Comparison of ENCODE assay signal across 1 cellular context in the genomic region with DNA sequence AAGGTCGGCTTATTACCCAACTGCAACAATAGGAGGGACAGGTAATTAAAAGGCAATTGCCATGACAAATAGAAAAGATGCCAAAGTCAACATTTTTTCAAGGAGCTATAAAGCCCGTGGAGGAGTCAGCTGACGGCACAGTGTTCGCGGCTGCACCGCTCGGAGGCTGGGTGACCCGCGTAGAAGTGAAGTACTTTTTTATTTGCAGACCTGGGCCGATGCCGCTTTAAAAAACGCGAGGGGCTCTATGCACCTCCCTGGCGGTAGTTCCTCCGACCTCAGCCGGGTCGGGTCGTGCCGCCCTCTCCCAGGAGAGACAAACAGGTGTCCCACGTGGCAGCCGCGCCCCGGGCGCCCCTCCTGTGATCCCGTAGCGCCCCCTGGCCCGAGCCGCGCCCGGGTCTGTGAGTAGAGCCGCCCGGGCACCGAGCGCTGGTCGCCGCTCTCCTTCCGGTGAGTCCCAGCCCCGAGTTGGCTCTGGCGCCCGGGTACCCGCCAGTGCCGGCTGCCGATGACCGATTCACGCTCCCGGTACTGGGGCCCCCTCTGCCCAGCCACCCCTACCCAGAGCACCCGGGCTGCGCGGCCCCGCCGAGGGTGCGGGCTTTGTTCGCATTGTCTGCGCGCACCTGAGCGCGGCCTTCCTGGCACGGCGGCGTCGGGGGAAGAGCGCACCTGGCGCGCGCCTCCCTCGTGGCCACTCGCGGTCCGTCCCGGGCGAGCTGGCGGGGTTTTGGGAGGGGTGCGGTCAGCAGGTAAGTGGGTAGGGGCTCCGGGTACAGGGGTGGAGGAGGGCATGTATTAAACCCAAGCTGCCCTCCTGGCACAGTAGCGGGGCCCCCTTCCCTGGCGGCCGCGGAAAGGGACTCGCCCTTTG.
TF ChIP-seq lines count a peak whose summit lies in the region.

A gene with protein sequence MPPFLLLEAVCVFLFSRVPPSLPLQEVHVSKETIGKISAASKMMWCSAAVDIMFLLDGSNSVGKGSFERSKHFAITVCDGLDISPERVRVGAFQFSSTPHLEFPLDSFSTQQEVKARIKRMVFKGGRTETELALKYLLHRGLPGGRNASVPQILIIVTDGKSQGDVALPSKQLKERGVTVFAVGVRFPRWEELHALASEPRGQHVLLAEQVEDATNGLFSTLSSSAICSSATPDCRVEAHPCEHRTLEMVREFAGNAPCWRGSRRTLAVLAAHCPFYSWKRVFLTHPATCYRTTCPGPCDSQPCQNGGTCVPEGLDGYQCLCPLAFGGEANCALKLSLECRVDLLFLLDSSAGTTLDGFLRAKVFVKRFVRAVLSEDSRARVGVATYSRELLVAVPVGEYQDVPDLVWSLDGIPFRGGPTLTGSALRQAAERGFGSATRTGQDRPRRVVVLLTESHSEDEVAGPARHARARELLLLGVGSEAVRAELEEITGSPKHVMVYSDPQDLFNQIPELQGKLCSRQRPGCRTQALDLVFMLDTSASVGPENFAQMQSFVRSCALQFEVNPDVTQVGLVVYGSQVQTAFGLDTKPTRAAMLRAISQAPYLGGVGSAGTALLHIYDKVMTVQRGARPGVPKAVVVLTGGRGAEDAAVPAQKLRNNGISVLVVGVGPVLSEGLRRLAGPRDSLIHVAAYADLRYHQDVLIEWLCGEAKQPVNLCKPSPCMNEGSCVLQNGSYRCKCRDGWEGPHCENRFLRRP (plus strand): TSS at position 138 of the 877 bp plus-strand sequence. CDS start 9,460 bp downstream, outside the sequence.

TF ChIP-seq in WTC11, 78 proteins besides CTCF, POLR2A, EP300 and RAD21 (continued from another document):
- TF ChIP-seq, protein P1, sequence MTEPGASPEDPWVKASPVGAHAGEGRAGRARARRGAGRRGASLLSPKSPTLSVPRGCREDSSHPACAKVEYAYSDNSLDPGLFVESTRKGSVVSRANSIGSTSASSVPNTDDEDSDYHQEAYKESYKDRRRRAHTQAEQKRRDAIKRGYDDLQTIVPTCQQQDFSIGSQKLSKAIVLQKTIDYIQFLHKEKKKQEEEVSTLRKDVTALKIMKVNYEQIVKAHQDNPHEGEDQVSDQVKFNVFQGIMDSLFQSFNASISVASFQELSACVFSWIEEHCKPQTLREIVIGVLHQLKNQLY (CRISPR knock-in tag; IDR thresholded peaks at IDR 0.05): no peak
- TF ChIP-seq RELA (CRISPR knock-in tag; IDR thresholded peaks at IDR 0.05; ENCODE audit: borderline replicate concordance) (no peak; the same call in 1 of the 2 replicates), PRRX2 (CRISPR knock-in tag; IDR thresholded peaks at IDR 0.05) (no peak), TCF7 (CRISPR knock-in tag; IDR thresholded peaks at IDR 0.05; ENCODE audit: low read depth) (0 out of 2 replicates have a peak, but pooled peaks have one; percentile 38), ZBTB21 (CRISPR knock-in tag; IDR thresholded peaks at IDR 0.05; ENCODE audit: borderline replicate concordance) (no peak), FOXJ3 (CRISPR knock-in tag; IDR thresholded peaks at IDR 0.05; ENCODE audit: borderline replicate concordance) (no peak)
- TF ChIP-seq, protein P2, sequence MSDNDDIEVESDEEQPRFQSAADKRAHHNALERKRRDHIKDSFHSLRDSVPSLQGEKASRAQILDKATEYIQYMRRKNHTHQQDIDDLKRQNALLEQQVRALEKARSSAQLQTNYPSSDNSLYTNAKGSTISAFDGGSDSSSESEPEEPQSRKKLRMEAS (CRISPR knock-in tag; IDR thresholded peaks at IDR 0.05): peak; percentile 88
- TF ChIP-seq, protein P3, sequence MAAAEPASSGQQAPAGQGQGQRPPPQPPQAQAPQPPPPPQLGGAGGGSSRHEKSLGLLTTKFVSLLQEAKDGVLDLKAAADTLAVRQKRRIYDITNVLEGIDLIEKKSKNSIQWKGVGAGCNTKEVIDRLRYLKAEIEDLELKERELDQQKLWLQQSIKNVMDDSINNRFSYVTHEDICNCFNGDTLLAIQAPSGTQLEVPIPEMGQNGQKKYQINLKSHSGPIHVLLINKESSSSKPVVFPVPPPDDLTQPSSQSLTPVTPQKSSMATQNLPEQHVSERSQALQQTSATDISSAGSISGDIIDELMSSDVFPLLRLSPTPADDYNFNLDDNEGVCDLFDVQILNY (CRISPR knock-in tag; IDR thresholded peaks at IDR 0.05): no peak
